ENCODE assay signal across 8 cellular contexts in the genomic region with DNA sequence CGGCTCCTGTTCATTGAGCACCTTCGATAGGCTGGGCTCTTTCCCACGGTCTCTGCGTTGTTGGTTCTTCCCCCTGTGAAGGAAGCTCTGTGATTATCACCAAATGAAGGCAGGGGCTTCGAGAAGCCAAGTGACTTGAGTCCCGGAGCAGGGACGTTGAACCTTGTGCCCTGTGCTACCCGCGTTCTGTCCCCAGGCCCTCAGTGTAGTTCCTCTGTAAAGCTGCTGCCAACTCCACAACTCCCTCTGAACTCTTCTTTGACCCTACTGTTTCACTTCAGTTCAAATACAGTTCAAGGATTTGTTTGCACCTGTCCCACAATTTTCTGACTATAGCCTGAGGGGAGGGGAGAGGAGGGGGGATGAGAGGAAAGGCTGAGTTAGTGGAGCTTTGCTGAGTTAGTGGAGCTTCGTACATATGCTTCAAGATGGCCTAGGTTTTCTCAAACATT. TPM values are rescaled to one million over a fixed set of nuclear protein-coding genes. Genes with fewer than 3 reads are reported as not detected.
DNase-seq lines count a peak whose midpoint lies in the region; ATAC-seq and TF ChIP-seq lines count a peak whose summit lies in the region.

No MANE protein-coding gene starts in this region.

- WGBS in mesenchymal stem cell: 1% methylated on average over 9 of the region's 10 CpGs

- peak overlapping the region; percentile 88 for H3K27ac ChIP-seq in KOPT-K1 (ENCODE audit: low read depth, low read length, poor library complexity, severe bottlenecking)
- H3K27ac ChIP-seq in brain microvascular endothelial cell: peak overlapping the region; percentile 93
- H3K27ac ChIP-seq in mesenchymal stem cell (ENCODE audit: low read length, poor library complexity, severe bottlenecking): peak overlapping the region; percentile 80
- peak overlapping the region; percentile 94 to 97 for H3K27ac ChIP-seq in uterus

- H2AK5ac ChIP-seq in mesenchymal stem cell (ENCODE audit: low read length, severe bottlenecking): no peak overlapping the region

- no peaks in the 10 kb centered on the region for H3K79me1 ChIP-seq in mesenchymal stem cell (replicated peaks; ENCODE audit: low read length, poor library complexity, severe bottlenecking)

- peak overlapping the region; percentile 53 for H3K4me3 ChIP-seq in GM06990 (replicated peaks; ENCODE audit: low read depth, low read length)
- peak overlapping the region; percentile 54 for H3K4me3 ChIP-seq in brain microvascular endothelial cell (ENCODE audit: low read depth, low read length)
- H3K4me3 ChIP-seq in mesenchymal stem cell (ENCODE audit: insufficient read depth in 1 of 2, low read depth in 1 of 2, low read length in 2 of 2): peak overlapping the region; percentile 18 to 85
- H3K4me3 ChIP-seq in uterus: peak overlapping the region; percentile 63 to 89

- in situ Hi-C loops in brain microvascular endothelial cell (cut with HindIII; ENCODE audit: low pct_ligation_motif_present, low sequenced_read_pairs): no loop called here

- DNase-seq in GM06990 (ENCODE audit: extremely low read depth, insufficient read length) (no peak), brain microvascular endothelial cell (no peak), mesenchymal stem cell (no peak), uterus (no peak), epidermal melanocyte (ENCODE audit: insufficient read length, low spot score) (no peak)

- TF ChIP-seq POLR2A in uterus (IDR thresholded peaks at IDR 0.05): no peak

- ATAC-seq in GM19397 (IDR thresholded peaks at IDR 0.05; ENCODE audit: unreplicated experiment) (no peak), HG02759 (IDR thresholded peaks at IDR 0.05; ENCODE audit: unreplicated experiment) (no peak)

- H3K36me3 ChIP-seq in GM06990 (ENCODE audit: control insufficient read depth, insufficient read depth, low read length): no peaks in the 10 kb centered on the region; the same call in 1 of the 2 replicates
- peaks cover 18% of the 10 kb centered on the region for H3K36me3 ChIP-seq in KOPT-K1 (ENCODE audit: insufficient read depth, low read length)
- H3K36me3 ChIP-seq in brain microvascular endothelial cell (replicated peaks): peaks cover 3% of the 10 kb centered on the region
- peaks cover 0 to 15% of the 10 kb centered on the region in 2 experiments for H3K36me3 ChIP-seq in mesenchymal stem cell (ENCODE audit: control insufficient read depth in 1 of 2, insufficient read depth in 2 of 2, low read depth in 1 of 2, low read length in 2 of 2)
- H3K36me3 ChIP-seq in uterus: no peaks in the 10 kb centered on the region

- no peaks in the 10 kb centered on the region for H3K9me3 ChIP-seq in KOPT-K1 (ENCODE audit: insufficient read depth, low read length, poor library complexity, severe bottlenecking)
- H3K9me3 ChIP-seq in mesenchymal stem cell (ENCODE audit: control insufficient read depth, low read length): no peaks in the 10 kb centered on the region
- H3K9me3 ChIP-seq in uterus: no peaks in the 10 kb centered on the region

- H2BK5ac ChIP-seq in mesenchymal stem cell (ENCODE audit: low read depth, low read length, poor library complexity, severe bottlenecking): no peak overlapping the region

- peak overlapping the region in 1 of 2 experiments; percentile 67 for H3K4ac ChIP-seq in mesenchymal stem cell (ENCODE audit: low read depth in 1 of 2, low read length in 2 of 2)

- peak overlapping the region; percentile 8 for H2BK120ac ChIP-seq in mesenchymal stem cell (ENCODE audit: low read depth, low read length)

- peak overlapping the region; percentile 57 for H3K4me2 ChIP-seq in mesenchymal stem cell (ENCODE audit: low read length, poor library complexity, severe bottlenecking)

- H4K91ac ChIP-seq in mesenchymal stem cell (ENCODE audit: low read length): no peak overlapping the region

- H3K23ac ChIP-seq in mesenchymal stem cell (ENCODE audit: low read length in 2 of 2): no peak overlapping the region

- TF ChIP-seq CTCF in GM06990 (IDR thresholded peaks at IDR 0.05; ENCODE audit: insufficient read depth, low read length, poor library complexity, severe bottlenecking) (no peak), brain microvascular endothelial cell (IDR thresholded peaks at IDR 0.05; ENCODE audit: low read depth, low read length, missing control alignments) (no peak), uterus (IDR thresholded peaks at IDR 0.05) (no peak)

- H3K14ac ChIP-seq in mesenchymal stem cell (ENCODE audit: low read length in 2 of 2): no peak overlapping the region

- H3K9ac ChIP-seq in mesenchymal stem cell (ENCODE audit: low read length): peak overlapping the region; percentile 95

- H3K18ac ChIP-seq in mesenchymal stem cell (ENCODE audit: low read depth in 1 of 2, low read length in 2 of 2): peak overlapping the region; percentile 45 to 62

- no peaks in the 10 kb centered on the region for H3K27me3 ChIP-seq in GM06990 (replicated peaks; ENCODE audit: control insufficient read depth, insufficient read depth, low read length)
- no peaks in the 10 kb centered on the region for H3K27me3 ChIP-seq in brain microvascular endothelial cell (replicated peaks)
- no peaks in the 10 kb centered on the region for H3K27me3 ChIP-seq in mesenchymal stem cell (ENCODE audit: control insufficient read depth in 1 of 2, insufficient read depth in 1 of 2, low read length in 2 of 2)
- no peaks in the 10 kb centered on the region for H3K27me3 ChIP-seq in uterus

- intact Hi-C loops in uterus (cut with DNase I; ENCODE audit: low total_unique reads): no loop called here

- no peak overlapping the region for H2AFZ ChIP-seq in mesenchymal stem cell (ENCODE audit: low read depth, low read length)

- no peak overlapping the region for H2BK12ac ChIP-seq in mesenchymal stem cell (ENCODE audit: low read length in 2 of 2)

- H3K4me1 ChIP-seq in mesenchymal stem cell (ENCODE audit: control insufficient read depth, insufficient read depth, low read depth, low read length) (peaks cover 3% of the 10 kb centered on the region), uterus (no peaks in the 10 kb centered on the region)

- no peak overlapping the region for H2BK15ac ChIP-seq in mesenchymal stem cell (ENCODE audit: low read depth, poor library complexity, severe bottlenecking)

- peak overlapping the region; percentile 41 for H4K8ac ChIP-seq in mesenchymal stem cell (ENCODE audit: low read length)

RNA-seq across cellular contexts. Expression of a gene that starts 0.6 kb away (rescaled TPM):
- polyA plus RNA-seq in mesenchymal stem cell (2013, experiment 1 of 2): 6.9 TPM
- 6.9 TPM for polyA plus RNA-seq in mesenchymal stem cell (2013, experiment 2 of 2)
- total RNA-seq in uterus: 10 to 100 TPM in 3 of 4 donors, 1 to 10 TPM in 1; 7.1 to 52.8 (median 36.2) TPM
